In the genomic region with DNA sequence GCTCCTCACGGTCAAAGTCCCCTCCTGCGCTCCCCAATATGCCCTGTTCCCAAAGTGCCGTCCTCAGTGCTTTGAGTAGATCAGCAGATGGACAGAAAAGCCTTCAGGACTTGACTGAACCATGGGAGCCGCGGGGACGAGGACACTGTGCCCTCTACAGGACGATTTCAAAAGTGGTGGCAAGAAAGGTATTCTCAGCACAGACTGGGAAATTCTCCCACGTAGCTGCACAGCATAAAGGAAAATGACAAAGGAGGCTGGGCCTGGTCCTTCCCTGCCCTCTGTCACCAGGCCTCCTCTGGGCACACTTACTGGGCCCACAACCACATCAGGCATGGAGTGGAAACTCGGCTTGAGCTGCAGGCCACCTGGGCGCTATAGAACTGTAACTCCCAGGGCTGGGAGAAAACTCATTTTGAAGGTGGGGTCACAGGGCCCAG, we compare ENCODE assay signal across 8 cellular contexts. TPM values are rescaled to one million over a fixed set of nuclear protein-coding genes. Genes with fewer than 3 reads are reported as not detected.
DNase-seq lines count a peak whose midpoint lies in the region; ATAC-seq, FAIRE-seq and TF ChIP-seq lines count a peak whose summit lies in the region.

No MANE protein-coding gene starts in this region.

- H3K27me3 ChIP-seq in CD8-positive, alpha-beta T cell (ENCODE audit: insufficient read depth, low read length), result no peaks in the 10 kb centered on the region

- peak; percentile 27 to 67 (median 42) for DNase-seq in CD8-positive, alpha-beta T cell
- DNase-seq in GM19239 (ENCODE audit: insufficient read length, low spot score) (peak; percentile 59), OCI-LY7 (ENCODE audit: low spot score) (peak; percentile 74), fibroblast of villous mesenchyme (ENCODE audit: low read depth) (peak; percentile 74), osteocyte (ENCODE audit: extremely low spot score, unreplicated experiment) (no peak), urothelium cell line (ENCODE audit: low spot score) (peak; percentile 87)
- peak; percentile 15 to 19 for DNase-seq in activated T-helper 1 cell treated with anti-CD3 and anti-CD28 coated beads, Interleukin-2, amount 50 U/mL, for 16 hours (ENCODE audit: low read depth in 1 of 2, low spot score in 1 of 2)

- H3K4me3 ChIP-seq in CD8-positive, alpha-beta T cell (ENCODE audit: low read depth, low read length), result no peak overlapping the region
- no peak overlapping the region for H3K4me3 ChIP-seq in OCI-LY7 (ENCODE audit: low read depth, low read length, poor library complexity, severe bottlenecking)
- H3K4me3 ChIP-seq in fibroblast of villous mesenchyme (ENCODE audit: low read depth, low read length), result no peak overlapping the region

- H3K79me2 ChIP-seq in OCI-LY7 (ENCODE audit: insufficient read depth, low read depth, low read length), result no peaks in the 10 kb centered on the region

- H3K36me3 Mint-ChIP-seq in CD8-positive, alpha-beta T cell, result no peaks in the 10 kb centered on the region
- no peaks in the 10 kb centered on the region for H3K36me3 Mint-ChIP-seq in osteocyte (ENCODE audit: unreplicated experiment)

- no peaks in the 10 kb centered on the region for H3K9me3 Mint-ChIP-seq in CD8-positive, alpha-beta T cell
- H3K9me3 Mint-ChIP-seq in osteocyte (ENCODE audit: unreplicated experiment), result no peaks in the 10 kb centered on the region

- peak; percentile 83 for ATAC-seq in CD8-positive, alpha-beta T cell
- peak; percentile 90 for ATAC-seq in HG03442 (IDR thresholded peaks at IDR 0.05; ENCODE audit: unreplicated experiment)

- intact Hi-C loops in CD8-positive, alpha-beta T cell (cut with DNase I, micrococcal nuclease), result loop anchor here (1.0 kb wide), 1 partner anchor 97 kb away; no protein-coding TSS in a partner anchor
- intact Hi-C loops in OCI-LY7 (cut with micrococcal nuclease; ENCODE audit: unreplicated experiment), result loop anchor here (1.0 to 10.0 kb wide), 3 partner anchors 97 to 258 kb away; partner anchors contain the start of gene SUB1

- H3K4me2 ChIP-seq in OCI-LY7 (ENCODE audit: low read length), result no peak overlapping the region

- peak; percentile 61 for TF ChIP-seq CTCF in CD8-positive, alpha-beta T cell (IDR thresholded peaks at IDR 0.05)
- TF ChIP-seq CTCF in OCI-LY7 (conservative IDR thresholded peaks at IDR 0.05; ENCODE audit: low read length) (peak; percentile 88), fibroblast of villous mesenchyme (IDR thresholded peaks at IDR 0.05; ENCODE audit: insufficient read depth, low read depth, low read length) (peak; percentile 83), osteocyte (IDR thresholded peaks at IDR 0.05) (peak; percentile 72)

- H3K9me3 ChIP-seq in CD8-positive, alpha-beta T cell (ENCODE audit: low read length), result no peaks in the 10 kb centered on the region
- H3K9me3 ChIP-seq in OCI-LY7 (ENCODE audit: low read length), result no peaks in the 10 kb centered on the region; the same call in 1 of the 2 replicates

- H3K36me3 ChIP-seq in CD8-positive, alpha-beta T cell (ENCODE audit: insufficient read depth, low read length), result no peaks in the 10 kb centered on the region
- H3K36me3 ChIP-seq in OCI-LY7 (ENCODE audit: insufficient read depth, low read length), result no peaks in the 10 kb centered on the region

- BruUV-seq in OCI-LY7 (replicated peaks; lab: Mats Ljungman, UMichigan), result no TSS peak

- no peaks in the 10 kb centered on the region for H3K4me1 ChIP-seq in CD8-positive, alpha-beta T cell (ENCODE audit: insufficient read depth, low read length)
- peaks cover 3% of the 10 kb centered on the region for H3K4me1 ChIP-seq in OCI-LY7 (ENCODE audit: insufficient read depth, low read length, poor library complexity, severe bottlenecking)

- H3K4me3 Mint-ChIP-seq in CD8-positive, alpha-beta T cell, result no peak overlapping the region
- H3K4me3 Mint-ChIP-seq in osteocyte (ENCODE audit: unreplicated experiment), result no peak overlapping the region

- CTCF ChIA-PET in CD8-positive, alpha-beta T cell (lab: Charles Lee), result interaction anchor here (0.6 to 8.5 kb wide), 34 partner anchors 8 to 788 kb away, joined by 3 to 213 read pairs (median 4); no protein-coding TSS in a partner anchor
- CTCF ChIA-PET in OCI-LY7 (lab: Charles Lee; ENCODE audit: unreplicated experiment), result interaction anchor here (0.6 to 2.2 kb wide), 7 partner anchors 9 to 160 kb away, joined by 3 to 28 read pairs (median 3); no protein-coding TSS in a partner anchor

- peak overlapping the region; percentile 30; the same call in 1 of the 2 replicates for H2AFZ ChIP-seq in OCI-LY7 (ENCODE audit: low read length)

- POLR2A ChIA-PET in CD8-positive, alpha-beta T cell (lab: Charles Lee), result no interaction called here
- POLR2A ChIA-PET in OCI-LY7 (lab: Charles Lee), result interaction anchor here (0.5 to 0.7 kb wide), 5 partner anchors 57 to 198 kb away, joined by 3 to 6 read pairs (median 3); no protein-coding TSS in a partner anchor

- no peaks in the 10 kb centered on the region for H3K27me3 Mint-ChIP-seq in CD8-positive, alpha-beta T cell (ENCODE audit: low read depth)
- no peaks in the 10 kb centered on the region for H3K27me3 Mint-ChIP-seq in osteocyte (ENCODE audit: unreplicated experiment)

- no peaks in the 10 kb centered on the region for H3K9me2 ChIP-seq in OCI-LY7 (ENCODE audit: insufficient read depth, low read length)

- H3K4me1 Mint-ChIP-seq in CD8-positive, alpha-beta T cell (ENCODE audit: low read depth), result peaks cover 2% of the 10 kb centered on the region
- H3K4me1 Mint-ChIP-seq in osteocyte (ENCODE audit: unreplicated experiment), result peaks cover 11% of the 10 kb centered on the region

- H3K27ac Mint-ChIP-seq in CD8-positive, alpha-beta T cell, result no peak overlapping the region
- no peak overlapping the region for H3K27ac Mint-ChIP-seq in osteocyte (ENCODE audit: unreplicated experiment)

- FAIRE-seq in GM19239 (lab: Jason Lieb, UNC) (peak; percentile 98), urothelium cell line (lab: Jason Lieb, UNC) (no peak)

- no peak overlapping the region for H3K27ac ChIP-seq in CD8-positive, alpha-beta T cell (ENCODE audit: low read depth, low read length)
- H3K27ac ChIP-seq in OCI-LY7 (ENCODE audit: low read depth, low read length, poor library complexity, severe bottlenecking), result no peak overlapping the region

- no peaks in the 10 kb centered on the region for H4K20me1 ChIP-seq in OCI-LY7 (ENCODE audit: insufficient read depth, low read length)

RNA-seq across cellular contexts. Expression of gene MTMR12, which starts 16.7 kb away (rescaled TPM):
- 10 to 100 TPM; 20.0 to 21.2 TPM for total RNA-seq in CD8-positive, alpha-beta T cell
- total RNA-seq in OCI-LY7 (2014; rRNA removed; shearing (Covaris generic)), result 32.5 and 33.6 TPM in 2 replicates
- total RNA-seq in OCI-LY7 (2022), result 71.7 and 71.9 TPM in 2 replicates
- total RNA-seq in fibroblast of villous mesenchyme, result 17.1 and 19.9 TPM in 2 replicates
- total RNA-seq in osteocyte, result 19.6 and 23.4 TPM in 2 replicates
